Comparison of ENCODE assay signal across 20 cellular contexts in genomic region chr22:37333724-37334460, GRCh38. TPM values are rescaled to one million over a fixed set of nuclear protein-coding genes. Genes with fewer than 3 reads are reported as not detected.
DNase-seq lines count a peak whose midpoint lies in the region; ATAC-seq and TF ChIP-seq lines count a peak whose summit lies in the region.
"Had no signal": no experiment of that assay in that cellular context is flagged by ENCODE, and none has a peak within 500 bp of the region (broad histone marks: within the 10 kb centered on the region; RNA-seq: fewer than 3 reads in every experiment).

No MANE protein-coding gene starts in this region.

- CTCF ChIA-PET in naive thymus-derived CD4-positive, alpha-beta T cell (lab: Charles Lee), result interaction anchor here (0.7 to 1.2 kb wide), 2 partner anchors 17 to 853 kb away, joined by 3 read pairs; no protein-coding TSS in a partner anchor

- no peak for TF ChIP-seq CTCF in dorsolateral prefrontal cortex (IDR thresholded peaks at IDR 0.05 in 54 of 56, conservative IDR thresholded peaks at IDR 0.05 in 2 of 56; ENCODE audit: low read depth in 1 of 56, partially characterized antibody in 56 of 56)

- peaks cover 23% of the 10 kb centered on the region; the same call in 1 of the 2 replicates for H3K4me1 ChIP-seq in ES-I3 (ENCODE audit: insufficient read depth, low read length)
- peaks cover 7% of the 10 kb centered on the region; the same call in 1 of the 2 replicates for H3K4me1 ChIP-seq in HUES48 (ENCODE audit: control insufficient read depth, insufficient read depth, low read length)
- H3K4me1 ChIP-seq in naive thymus-derived CD4-positive, alpha-beta T cell (ENCODE audit: control insufficient read depth in 2 of 2, insufficient read depth in 2 of 2, low read length in 2 of 2), result peaks cover 0 to 7% of the 10 kb centered on the region in 2 donors
- H3K4me1 ChIP-seq: thyroid gland had no signal

- H3K9me3 Mint-ChIP-seq in naive thymus-derived CD4-positive, alpha-beta T cell, result peaks cover 0 to 1% (median 0%) of the 10 kb centered on the region in 11 donors
- H3K9me3 Mint-ChIP-seq: memory B cell; stimulated activated effector memory CD8-positive, alpha-beta T cell treated with anti-CD3 and anti-CD28 coated beads, Interleukin-12 subunit alpha, Interleukin-12 subunit beta, amount 100 ng/mL, for 72 hours had no signal

- H3K27ac ChIP-seq in HUES48 (ENCODE audit: low read depth, low read length) (no peak overlapping the region), dorsolateral prefrontal cortex (peak overlapping the region in 11 of 59 donors; percentile 10 to 73 (median 55))
- H3K27ac ChIP-seq in naive thymus-derived CD4-positive, alpha-beta T cell (ENCODE audit: low read depth, low read length), result no peak overlapping the region
- H3K27ac ChIP-seq: coronary artery, epithelial cell of prostate, SJSA1, thyroid gland had no signal

- H3K27me3 ChIP-seq in HUES48 (ENCODE audit: control insufficient read depth, insufficient read depth, low read length) (peaks cover 29% of the 10 kb centered on the region), dorsolateral prefrontal cortex (peaks cover 0 to 49% (median 25%) of the 10 kb centered on the region in 45 donors)
- peaks cover 0 to 18% of the 10 kb centered on the region in 2 donors for H3K27me3 ChIP-seq in naive thymus-derived CD4-positive, alpha-beta T cell (ENCODE audit: control insufficient read depth in 2 of 2, insufficient read depth in 2 of 2, low read length in 2 of 2)

- DNase-seq in dorsolateral prefrontal cortex, result no peak
- DNase-seq in naive thymus-derived CD4-positive, alpha-beta T cell, result no peak
- DNase-seq in left lobe of liver (ENCODE audit: low spot score), result no peak
- no peak for DNase-seq in posterior vena cava (ENCODE audit: low spot score)
- DNase-seq: activated CD4-positive, CD25-positive, alpha-beta regulatory T cell treated with anti-CD3 and anti-CD28 coated beads, Interleukin-2, amount 50 U/mL, for 72 hours; activated naive CD4-positive, alpha-beta T cell; C1 segment of cervical spinal cord; DMS153; islet precursor cell; NCI-H2029 treated with DMSO at 0.1 percent for 48 hours; T-helper 9 cell; thyroid gland had no signal

- POLR2A ChIA-PET in naive thymus-derived CD4-positive, alpha-beta T cell (lab: Charles Lee), result interaction anchor here (2.5 kb wide), 1 partner anchor 18 kb away, joined by 7 read pairs; no protein-coding TSS in a partner anchor

- H3K9ac ChIP-seq in ES-I3 (ENCODE audit: low read depth, low read length) (peak overlapping the region; percentile 39; the same call in 1 of the 2 replicates), HUES48 (ENCODE audit: low read depth, low read length) (no peak overlapping the region)

- H3K27me3 Mint-ChIP-seq in naive thymus-derived CD4-positive, alpha-beta T cell, result peaks cover 38 to 71% (median 52%) of the 10 kb centered on the region in 5 donors

- intact Hi-C loops in dorsolateral prefrontal cortex (cut with DNase I), result no loop called here
- intact Hi-C loops in naive thymus-derived CD4-positive, alpha-beta T cell (cut with micrococcal nuclease), result no loop called here
- intact Hi-C loops in posterior vena cava (cut with DNase I), result no loop called here

- H3K4me1 Mint-ChIP-seq in naive thymus-derived CD4-positive, alpha-beta T cell, result peaks cover 0 to 15% (median 12%) of the 10 kb centered on the region in 7 donors

- H3K36me3 ChIP-seq in ES-I3 (ENCODE audit: insufficient read depth, low read length), result no peaks in the 10 kb centered on the region
- no peaks in the 10 kb centered on the region for H3K36me3 ChIP-seq in HUES48 (ENCODE audit: control insufficient read depth, insufficient read depth, low read length)
- no peaks in the 10 kb centered on the region for H3K36me3 ChIP-seq in naive thymus-derived CD4-positive, alpha-beta T cell (ENCODE audit: control insufficient read depth in 2 of 3, insufficient read depth in 3 of 3, low read length in 3 of 3)
- H3K36me3 ChIP-seq: SJSA1, thyroid gland had no signal

- H3K4me3 ChIP-seq in HUES48 (ENCODE audit: low read depth, low read length), result peak overlapping the region; percentile 64
- H3K4me3 ChIP-seq in dorsolateral prefrontal cortex, result peak overlapping the region in 47 of 59 donors; percentile 1 to 55 (median 39)
- no peak overlapping the region for H3K4me3 ChIP-seq in naive thymus-derived CD4-positive, alpha-beta T cell (ENCODE audit: low read length)
- H3K4me3 ChIP-seq: coronary artery, SJSA1, thyroid gland had no signal

- no peaks in the 10 kb centered on the region for H3K36me3 Mint-ChIP-seq in naive thymus-derived CD4-positive, alpha-beta T cell
- H3K36me3 Mint-ChIP-seq: memory B cell had no signal

- peak overlapping the region in 9 of 10 donors; percentile 10 to 64 (median 51) for H3K4me3 Mint-ChIP-seq in naive thymus-derived CD4-positive, alpha-beta T cell
- H3K4me3 Mint-ChIP-seq: memory B cell; stimulated activated effector memory CD8-positive, alpha-beta T cell treated with anti-CD3 and anti-CD28 coated beads, Interleukin-12 subunit alpha, Interleukin-12 subunit beta, amount 100 ng/mL, for 72 hours had no signal

- no peak overlapping the region for H3K27ac Mint-ChIP-seq in naive thymus-derived CD4-positive, alpha-beta T cell
- H3K27ac Mint-ChIP-seq: memory B cell; stimulated activated effector memory CD8-positive, alpha-beta T cell treated with anti-CD3 and anti-CD28 coated beads, Interleukin-12 subunit alpha, Interleukin-12 subunit beta, amount 100 ng/mL, for 72 hours had no signal

- ATAC-seq in naive thymus-derived CD4-positive, alpha-beta T cell, result no peak
- ATAC-seq in HG03095 (IDR thresholded peaks at IDR 0.05; ENCODE audit: unreplicated experiment), result no peak
- ATAC-seq in left lobe of liver, result no peak
- ATAC-seq: stimulated activated effector memory CD8-positive, alpha-beta T cell treated with anti-CD3 and anti-CD28 coated beads, Interleukin-12 subunit alpha, Interleukin-12 subunit beta, amount 100 ng/mL, for 72 hours had no signal

- H3K9me3 ChIP-seq in ES-I3 (ENCODE audit: control insufficient read depth, insufficient read depth, low read length) (no peaks in the 10 kb centered on the region), HUES48 (ENCODE audit: control insufficient read depth, insufficient read depth, low read length) (no peaks in the 10 kb centered on the region)
- H3K9me3 ChIP-seq in naive thymus-derived CD4-positive, alpha-beta T cell (ENCODE audit: control insufficient read depth in 2 of 3, low read length in 3 of 3), result no peaks in the 10 kb centered on the region
- H3K9me3 ChIP-seq: SJSA1, thyroid gland had no signal

RNA-seq across cellular contexts. Expression of gene CYTH4, which starts 51.6 kb away (rescaled TPM):
- total RNA-seq in dorsolateral prefrontal cortex, result 10 to 100 TPM in 38 of 120 experiments, 1 to 10 TPM in 82; 1.1 to 29.9 (median 8.1) TPM
- total RNA-seq in naive thymus-derived CD4-positive, alpha-beta T cell, result 100 to 1,000 TPM; 123 to 227 (median 214) TPM
- 10 to 100 TPM; 49.5 to 71.1 TPM for polyA plus RNA-seq in naive thymus-derived CD4-positive, alpha-beta T cell
- total RNA-seq in left lobe of liver, result 5.2 TPM
- 10 to 100 TPM; 20.7 to 31.7 TPM for total RNA-seq in posterior vena cava
